11 cellular contexts compared by ENCODE assay signal in the genomic region with DNA sequence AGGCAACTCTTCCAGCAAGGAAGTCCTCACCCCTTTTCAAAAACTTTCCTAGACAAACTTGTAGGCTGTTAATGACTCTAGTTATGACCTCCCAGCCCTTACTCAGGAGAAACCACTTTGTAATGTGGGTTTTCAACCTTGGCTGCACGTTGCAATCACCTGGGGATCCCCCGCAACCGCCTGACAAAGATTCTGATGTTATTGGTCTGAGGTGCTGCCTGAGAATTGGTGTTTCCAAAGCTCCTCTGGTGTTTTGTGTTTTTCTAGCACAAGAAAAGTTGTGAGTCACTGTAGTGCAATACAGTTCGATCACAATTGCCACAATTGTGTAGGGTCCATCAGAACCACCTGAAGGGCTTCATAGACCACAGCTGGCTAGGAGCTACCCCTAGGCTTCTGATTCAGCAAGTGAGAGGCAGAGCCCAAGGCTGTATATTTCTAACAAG.
DNase-seq lines count a peak whose midpoint lies in the region; ATAC-seq, FAIRE-seq and TF ChIP-seq lines count a peak whose summit lies in the region.
"Had no signal": no experiment of that assay in that cellular context is flagged by ENCODE, and none has a peak within 500 bp of the region (broad histone marks: within the 10 kb centered on the region; RNA-seq: fewer than 3 reads in every experiment).

No MANE protein-coding gene starts in this region.

- TF ChIP-seq CTCF in HepG2 (CRISPR knock-in tag; IDR thresholded peaks at IDR 0.05) = no peak

- no peaks in the 10 kb centered on the region for H3K79me2 ChIP-seq in HepG2 (ENCODE audit: insufficient read depth, low read length)

- H3K4me3 ChIP-seq in HepG2 (replicated peaks in 1 of 3; ENCODE audit: insufficient read depth in 1 of 3, low read depth in 2 of 3, low read length in 3 of 3) = no peak overlapping the region
- H3K4me3 ChIP-seq: Peyer's patch had no signal

- H3K4me1 ChIP-seq in HepG2 (ENCODE audit: insufficient read depth, low read length) = no peaks in the 10 kb centered on the region
- H3K4me1 ChIP-seq: Peyer's patch had no signal

- H2AFZ ChIP-seq in HepG2 (ENCODE audit: low read length) = no peak overlapping the region

- ATAC-seq in GM21786 (IDR thresholded peaks at IDR 0.05; ENCODE audit: unreplicated experiment) (peak; percentile 80), HG03469 (IDR thresholded peaks at IDR 0.05; ENCODE audit: unreplicated experiment) (peak; percentile 54), SK-N-SH treated with all-trans-retinoic acid at 6 μM for 48 hours (no peak), HepG2 (no peak)
- ATAC-seq in stimulated activated naive CD8-positive, alpha-beta T cell treated with anti-CD3 and anti-CD28 coated beads, Interleukin-15, amount 100 ng/mL, for 72 hours = peak; percentile 92

- H3K27me3 ChIP-seq in HepG2 (ENCODE audit: control insufficient read depth in 1 of 2, insufficient read depth in 2 of 2, low read length in 2 of 2) = no peaks in the 10 kb centered on the region; a peak in 1 of 5 replicates
- H3K27me3 ChIP-seq: Peyer's patch had no signal

- TF ChIP-seq POLR2A in HepG2 (IDR thresholded peaks at IDR 0.05; ENCODE audit: insufficient read depth in 1 of 2, low read depth in 2 of 2, low read length in 2 of 2) = no peak

- H3K4me2 ChIP-seq in HepG2 (ENCODE audit: low read depth, low read length) = no peak overlapping the region

- H3K9me3 ChIP-seq in HepG2 (ENCODE audit: low read length) = no peaks in the 10 kb centered on the region
- H3K9me3 ChIP-seq: Peyer's patch had no signal

- POLR2A ChIA-PET in HepG2 (lab: Yijun Ruan, JAX) = no interaction called here

- peaks cover 0 to 7% of the 10 kb centered on the region in 2 donors for H3K9me3 Mint-ChIP-seq in stimulated activated naive CD8-positive, alpha-beta T cell treated with anti-CD3 and anti-CD28 coated beads, Interleukin-15, amount 100 ng/mL, for 72 hours
- H3K9me3 Mint-ChIP-seq: dendritic cell treated with granulocyte-macrophage colony-stimulating factor and Interleukin-4, amounts not matched to agents 40 ng/mL and 50 ng/mL, for 4 days had no signal

- TF ChIP-seq EP300 in HepG2 (IDR thresholded peaks at IDR 0.05; ENCODE audit: low read depth in 2 of 2, low read length in 2 of 2) = no peak
- no peak for TF ChIP-seq EP300 in HepG2 (CRISPR knock-in tag; IDR thresholded peaks at IDR 0.05; ENCODE audit: borderline replicate concordance)

- no peak overlapping the region for H3K9ac ChIP-seq in HepG2 (ENCODE audit: insufficient read depth, low read depth, low read length)

- no peaks in the 10 kb centered on the region for H3K27me3 Mint-ChIP-seq in stimulated activated naive CD8-positive, alpha-beta T cell treated with anti-CD3 and anti-CD28 coated beads, Interleukin-15, amount 100 ng/mL, for 72 hours
- H3K27me3 Mint-ChIP-seq: dendritic cell treated with granulocyte-macrophage colony-stimulating factor and Interleukin-4, amounts not matched to agents 40 ng/mL and 50 ng/mL, for 4 days had no signal

- peak overlapping the region; percentile 31 to 51 for H3K4me3 Mint-ChIP-seq in stimulated activated naive CD8-positive, alpha-beta T cell treated with anti-CD3 and anti-CD28 coated beads, Interleukin-15, amount 100 ng/mL, for 72 hours
- H3K4me3 Mint-ChIP-seq: dendritic cell treated with granulocyte-macrophage colony-stimulating factor and Interleukin-4, amounts not matched to agents 40 ng/mL and 50 ng/mL, for 4 days had no signal

- 41% methylated on average over 4 of the region's 4 CpGs for WGBS in HepG2 (ENCODE audit: low lambda C conversion rate)

- H3K27ac Mint-ChIP-seq in stimulated activated naive CD8-positive, alpha-beta T cell treated with anti-CD3 and anti-CD28 coated beads, Interleukin-15, amount 100 ng/mL, for 72 hours = peak overlapping the region; percentile 64 to 93
- H3K27ac Mint-ChIP-seq: dendritic cell treated with granulocyte-macrophage colony-stimulating factor and Interleukin-4, amounts not matched to agents 40 ng/mL and 50 ng/mL, for 4 days had no signal

- H4K20me1 ChIP-seq in HepG2 (ENCODE audit: insufficient read depth, low read length) = no peaks in the 10 kb centered on the region

- intact Hi-C loops in HepG2 (cut with micrococcal nuclease; ENCODE audit: unreplicated experiment) = no loop called here

- TF ChIP-seq RAD21 in HepG2 (CRISPR knock-in tag; IDR thresholded peaks at IDR 0.05) = no peak

- H3K36me3 ChIP-seq in HepG2 (replicated peaks in 1 of 2; ENCODE audit: control insufficient read depth in 1 of 2, insufficient read depth in 2 of 2, low read length in 2 of 2) = no peaks in the 10 kb centered on the region

- CTCF ChIA-PET in HepG2 (lab: Yijun Ruan, JAX; ENCODE audit: low intra/inter-chr PET ratio, low total read pairs) = no interaction called here

- peak; percentile 20 to 27 for DNase-seq in stimulated activated CD4-positive, alpha-beta T cell treated with anti-CD3 and anti-CD28 coated beads, Interleukin-15, amount 100 ng/mL, for 48 hours (ENCODE audit: low read depth in 2 of 2)
- no peak for DNase-seq in stimulated activated CD4-positive, alpha-beta T cell treated with anti-CD3 and anti-CD28 coated beads, Interleukin-4, amount 100 ng/mL, for 4 hours
- DNase-seq in stimulated activated naive CD8-positive, alpha-beta T cell treated with anti-CD3 and anti-CD28 coated beads, Interleukin-15, amount 100 ng/mL, for 72 hours = peak; percentile 52 to 79
- DNase-seq in NCI-H2107 treated with DMSO at 0.1 percent for 48 hours (lab: John Stamatoyannopoulos, UW; ENCODE audit: unreplicated experiment) (no peak), HepG2 (ENCODE audit: low spot score) (no peak)

- no peak overlapping the region for H3K27ac ChIP-seq in HepG2 (ENCODE audit: extremely low read length, insufficient read depth, low read length)
- H3K27ac ChIP-seq: C4-2B, Peyer's patch had no signal

- no peak for FAIRE-seq in HepG2 (lab: Jason Lieb, UNC)

- peaks cover 57% of the 10 kb centered on the region for H3K4me1 Mint-ChIP-seq in stimulated activated naive CD8-positive, alpha-beta T cell treated with anti-CD3 and anti-CD28 coated beads, Interleukin-15, amount 100 ng/mL, for 72 hours

- in situ Hi-C loops in HepG2 (cut with HindIII; ENCODE audit: extremely low pct_ligation_motif_present, low pct_unique_long_range_greater_than_20kb) = no loop called here

- no TSS peak for BruUV-seq in HepG2 (replicated peaks; lab: Mats Ljungman, UMichigan)

TF ChIP-seq in SK-N-SH treated with all-trans-retinoic acid at 6 μM for 48 hours, 23 proteins besides CTCF, POLR2A, EP300 and RAD21 (continues in another document):
- TF ChIP-seq ARNTL (CRISPR knock-in tag; IDR thresholded peaks at IDR 0.05; ENCODE audit: borderline replicate concordance, low read depth) (no peak), ISL1 (CRISPR knock-in tag; IDR thresholded peaks at IDR 0.05) (no peak), SNAI2 (CRISPR knock-in tag; IDR thresholded peaks at IDR 0.05) (no peak), ZFP3 (CRISPR knock-in tag; IDR thresholded peaks at IDR 0.05) (no peak)
- TF ChIP-seq, protein P1, sequence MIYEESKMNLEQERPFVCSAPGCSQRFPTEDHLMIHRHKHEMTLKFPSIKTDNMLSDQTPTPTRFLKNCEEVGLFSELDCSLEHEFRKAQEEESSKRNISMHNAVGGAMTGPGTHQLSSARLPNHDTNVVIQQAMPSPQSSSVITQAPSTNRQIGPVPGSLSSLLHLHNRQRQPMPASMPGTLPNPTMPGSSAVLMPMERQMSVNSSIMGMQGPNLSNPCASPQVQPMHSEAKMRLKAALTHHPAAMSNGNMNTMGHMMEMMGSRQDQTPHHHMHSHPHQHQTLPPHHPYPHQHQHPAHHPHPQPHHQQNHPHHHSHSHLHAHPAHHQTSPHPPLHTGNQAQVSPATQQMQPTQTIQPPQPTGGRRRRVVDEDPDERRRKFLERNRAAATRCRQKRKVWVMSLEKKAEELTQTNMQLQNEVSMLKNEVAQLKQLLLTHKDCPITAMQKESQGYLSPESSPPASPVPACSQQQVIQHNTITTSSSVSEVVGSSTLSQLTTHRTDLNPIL (CRISPR knock-in tag; IDR thresholded peaks at IDR 0.05; ENCODE audit: low read depth) = no peak

TF ChIP-seq in HepG2, 621 proteins besides CTCF, POLR2A, EP300 and RAD21:
- TF ChIP-seq ZNF343 (CRISPR knock-in tag; IDR thresholded peaks at IDR 0.05) (no peak), KDM6A (CRISPR knock-in tag; IDR thresholded peaks at IDR 0.05; ENCODE audit: low read depth) (no peak), ARID4A (CRISPR knock-in tag; IDR thresholded peaks at IDR 0.05; ENCODE audit: borderline replicate concordance) (no peak), ZNF382 (CRISPR knock-in tag; IDR thresholded peaks at IDR 0.05; ENCODE audit: borderline replicate concordance) (no peak), ZNF777 (CRISPR knock-in tag; IDR thresholded peaks at IDR 0.05) (no peak), ARNTL (CRISPR knock-in tag; IDR thresholded peaks at IDR 0.05) (no peak)

Comparison
In these comparisons a context has a peak if more than half of its experiments do, and no peak if none do; other contexts are left out.
1. DNase-seq: peak in stimulated activated CD4-positive, alpha-beta T cell treated with anti-CD3 and anti-CD28 coated beads, Interleukin-15, amount 100 ng/mL, for 48 hours (2 of 2) and stimulated activated naive CD8-positive, alpha-beta T cell treated with anti-CD3 and anti-CD28 coated beads, Interleukin-15, amount 100 ng/mL, for 72 hours (2 of 2); none in stimulated activated CD4-positive, alpha-beta T cell treated with anti-CD3 and anti-CD28 coated beads, Interleukin-4, amount 100 ng/mL, for 4 hours (0 of 2), NCI-H2107 treated with DMSO at 0.1 percent for 48 hours (single experiment) and HepG2 (single experiment).
2. ATAC-seq: peak in GM21786 (single experiment), HG03469 (single experiment) and stimulated activated naive CD8-positive, alpha-beta T cell treated with anti-CD3 and anti-CD28 coated beads, Interleukin-15, amount 100 ng/mL, for 72 hours (single experiment); none in SK-N-SH treated with all-trans-retinoic acid at 6 μM for 48 hours (single experiment) and HepG2 (single experiment).